In the genomic region with DNA sequence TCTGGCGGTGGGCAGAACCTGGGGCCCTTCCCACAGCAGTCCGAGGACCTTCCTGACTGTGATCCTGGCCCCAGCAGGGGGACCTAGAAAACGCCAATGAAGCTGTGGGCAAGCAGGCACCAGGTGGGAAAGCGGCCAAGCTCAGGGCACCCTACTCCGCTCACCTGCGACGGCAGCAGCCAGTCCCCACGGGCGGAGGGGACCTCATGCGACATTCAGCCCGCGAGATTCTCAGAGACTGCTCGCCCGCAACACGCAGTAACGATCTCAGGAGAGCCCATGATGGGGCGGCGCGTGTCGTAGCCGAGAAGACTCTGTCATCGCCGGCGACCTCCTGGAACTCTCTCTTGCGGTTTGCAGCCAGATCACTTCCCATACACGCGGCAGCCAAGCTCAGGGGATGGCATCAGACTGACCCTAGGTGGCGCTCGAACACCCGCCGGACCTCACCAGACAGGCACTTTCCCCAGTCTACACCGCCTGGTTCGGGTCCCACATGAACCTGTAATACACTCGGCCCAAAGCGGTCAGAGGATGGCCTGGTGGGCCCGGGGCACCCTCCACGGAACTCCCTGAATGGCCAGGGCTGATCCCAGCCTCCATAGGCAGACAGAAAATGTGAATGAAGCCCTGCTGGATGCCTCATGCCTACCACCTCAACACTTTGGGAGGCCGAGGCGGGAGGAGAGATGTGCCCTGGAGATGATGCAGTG, we compare ENCODE assay signal across 8 cellular contexts. TPM values are rescaled to one million over a fixed set of nuclear protein-coding genes. Genes with fewer than 3 reads are reported as not detected.
A peak's percentile ranks its signal among the peaks of the same experiment; 100 is the strongest.
DNase-seq lines count a peak whose midpoint lies in the region; ATAC-seq and TF ChIP-seq lines count a peak whose summit lies in the region.

No MANE protein-coding gene starts in this region.

- DNase-seq in AG08395 (ENCODE audit: low spot score): peak; percentile 93
- peak; percentile 87 for DNase-seq in GM20000 (ENCODE audit: low spot score)
- peak; percentile 42 for DNase-seq in NCI-H2081 treated with DMSO at 0.1 percent for 48 hours (lab: John Stamatoyannopoulos, UW)
- peak; percentile 84 to 85 for DNase-seq in activated CD4-positive, alpha-beta T cell treated with anti-CD3 and anti-CD28 coated beads for 24 hours (ENCODE audit: low read depth in 2 of 2)
- DNase-seq in choroid plexus epithelial cell (ENCODE audit: low read depth): peak; percentile 82
- DNase-seq in left colon: peak; percentile 74 to 89
- peak; percentile 66 to 85 (median 82) for DNase-seq in stimulated activated CD4-positive, alpha-beta T cell treated with anti-CD3 and anti-CD28 coated beads, Interleukin-1b, Interleukin-23, amount 100 ng/mL, for 24 hours (ENCODE audit: low read depth in 4 of 4, low spot score in 1 of 4)

- peak; percentile 89 for TF ChIP-seq CTCF in GM20000 (IDR thresholded peaks at IDR 0.05; ENCODE audit: extremely low read depth, missing control alignments)
- peak; percentile 84 for TF ChIP-seq CTCF in choroid plexus epithelial cell (conservative IDR thresholded peaks at IDR 0.05; ENCODE audit: low read depth, low read length)

- intact Hi-C loops in left colon (cut with DNase I, micrococcal nuclease): no loop called here

- ATAC-seq in left colon: peak; percentile 94
- no peak for ATAC-seq in GM19324 (IDR thresholded peaks at IDR 0.05; ENCODE audit: low FRiP score, unreplicated experiment)

- H3K4me3 ChIP-seq in choroid plexus epithelial cell (ENCODE audit: low read depth, low read length): peak overlapping the region; percentile 27

RNA-seq across cellular contexts. Expression of a gene that starts 26.5 kb away (rescaled TPM):
- total RNA-seq in left colon: 100 to 1,000 TPM in 1 of 2 donors, 10 to 100 TPM in 1; 77.9 to 116 TPM

RNA-seq across cellular contexts. Expression of a gene that starts 26.6 kb away (rescaled TPM):
- 1 to 10 TPM; 6.6 to 8.3 TPM for total RNA-seq in left colon

RNA-seq across cellular contexts. Expression of a gene that starts 29.3 kb away (rescaled TPM):
- 10 to 100 TPM; 21.7 to 22.6 TPM for total RNA-seq in left colon

RNA-seq across cellular contexts. Expression of a gene that starts 29.4 kb away (rescaled TPM):
- 10 to 100 TPM in 1 of 2 donors, 1 to 10 TPM in 1; 7.6 to 10.1 TPM for total RNA-seq in left colon

RNA-seq across cellular contexts. Expression of a gene that starts 41.6 kb away (rescaled TPM):
- 10 to 100 TPM; 68.4 to 74.7 TPM for total RNA-seq in left colon

Comparison
In these comparisons a context has a peak if more than half of its experiments do, and no peak if none do; other contexts are left out.
1. DNase-seq: peak in every context shown above with its lines; median percentile 93 in AG08395; 87 in GM20000; 84 in activated CD4-positive, alpha-beta T cell treated with anti-CD3 and anti-CD28 coated beads for 24 hours; 82 in choroid plexus epithelial cell; 82 in left colon; 82 in stimulated activated CD4-positive, alpha-beta T cell treated with anti-CD3 and anti-CD28 coated beads, Interleukin-1b, Interleukin-23, amount 100 ng/mL, for 24 hours; 42 in NCI-H2081 treated with DMSO at 0.1 percent for 48 hours.